In genomic region chr7:13508586-13508985, GRCh38 we compare ENCODE assay signal across 28 cellular contexts.
DNase-seq lines count a peak whose midpoint lies in the region; TF ChIP-seq lines count a peak whose summit lies in the region.
"Had no signal": no experiment of that assay in that cellular context is flagged by ENCODE, and none has a peak within 500 bp of the region (broad histone marks: within the 10 kb centered on the region; RNA-seq: fewer than 3 reads in every experiment).

No MANE protein-coding gene starts in this region.

- DNase-seq in Karpas-422 (no peak), endodermal cell (no peak), neural progenitor cell (ENCODE audit: low spot score) (peak; percentile 26), germinal center (ENCODE audit: low spot score) (no peak), Peyer's patch (no peak), AG20443 (ENCODE audit: low spot score) (no peak)
- DNase-seq: activated CD8-positive, alpha-beta T cell treated with anti-CD3 and anti-CD28 coated beads for 36 hours; activated gamma-delta T cell treated with Interleukin-2 at 50 U/mL for 16 hours; activated T-cell treated with anti-CD3 and anti-CD28 coated beads for 4 hours; adrenal gland; CD4-positive, alpha-beta memory T cell; DMS53; dorsolateral prefrontal cortex; HFFc6; KG1; kidney; NCI-H1048; NCI-H2029 treated with DMSO at 0.1 percent for 48 hours; NCI-H510A treated with DMSO at 0.1 percent for 48 hours; retina; stimulated activated CD4-positive, alpha-beta T cell treated with anti-CD3 and anti-CD28 coated beads, Interleukin-4, amount 100 ng/mL, for 4 hours; stimulated activated naive CD8-positive, alpha-beta T cell treated with anti-CD3 and anti-CD28 coated beads, Interleukin-15, amount 100 ng/mL, for 72 hours; SW 1271 had no signal

- H3K9me3 ChIP-seq in Karpas-422 (ENCODE audit: low read length) (peaks cover 11% of the 10 kb centered on the region), OCI-LY1 (ENCODE audit: low read length) (peaks cover 5% of the 10 kb centered on the region; the same call in 1 of the 2 replicates), endodermal cell (ENCODE audit: control insufficient read depth, low read length) (peaks cover 7% of the 10 kb centered on the region), neural progenitor cell (ENCODE audit: low read depth) (no peaks in the 10 kb centered on the region), Peyer's patch (peaks cover 0 to 3% (median 0%) of the 10 kb centered on the region in 4 donors)
- H3K9me3 ChIP-seq: adrenal gland, gastroesophageal sphincter, tibial nerve had no signal

- peaks cover 12% of the 10 kb centered on the region for H3K36me3 Mint-ChIP-seq in endodermal cell (ENCODE audit: low read depth)
- no peaks in the 10 kb centered on the region for H3K36me3 Mint-ChIP-seq in neural progenitor cell
- H3K36me3 Mint-ChIP-seq: CD4-positive, alpha-beta memory T cell had no signal

- no peak for TF ChIP-seq POLR2A in Peyer's patch (IDR thresholded peaks at IDR 0.05)

- H3K27ac ChIP-seq in Karpas-422 (ENCODE audit: low read length) (0 out of 2 replicates have a peak overlapping the region, but pooled peaks have one; percentile 19), OCI-LY1 (ENCODE audit: low read depth, low read length, poor library complexity, severe bottlenecking) (no peak overlapping the region), endodermal cell (ENCODE audit: low read depth, low read length) (peak overlapping the region; percentile 16), neural progenitor cell (peak overlapping the region; percentile 56), Peyer's patch (no peak overlapping the region)
- H3K27ac ChIP-seq: adrenal gland, cardiac muscle cell, dorsolateral prefrontal cortex, epithelial cell of prostate, gastroesophageal sphincter, tibial nerve had no signal

- TF ChIP-seq CTCF in OCI-LY1 (IDR thresholded peaks at IDR 0.05; ENCODE audit: low read length), result no peak
- no peak for TF ChIP-seq CTCF in endodermal cell (conservative IDR thresholded peaks at IDR 0.05)
- TF ChIP-seq CTCF in neural progenitor cell (IDR thresholded peaks at IDR 0.05), result no peak
- TF ChIP-seq CTCF in Peyer's patch (IDR thresholded peaks at IDR 0.05), result no peak

- H3K27ac Mint-ChIP-seq in endodermal cell (no peak overlapping the region), neural progenitor cell (peak overlapping the region; percentile 93)
- H3K27ac Mint-ChIP-seq: activated CD8-positive, alpha-beta T cell treated with anti-CD3 and anti-CD28 coated beads for 36 hours; CD4-positive, alpha-beta memory T cell; HFFc6; stimulated activated naive CD8-positive, alpha-beta T cell treated with anti-CD3 and anti-CD28 coated beads, Interleukin-15, amount 100 ng/mL, for 72 hours had no signal

- H3K4me3 ChIP-seq in Karpas-422 (ENCODE audit: low read length), result 0 out of 2 replicates have a peak overlapping the region, but pooled peaks have one; percentile 1
- no peak overlapping the region for H3K4me3 ChIP-seq in OCI-LY1 (ENCODE audit: low read depth, low read length, poor library complexity, severe bottlenecking)
- H3K4me3 ChIP-seq in endodermal cell (ENCODE audit: low read length), result no peak overlapping the region
- no peak overlapping the region for H3K4me3 ChIP-seq in neural progenitor cell
- no peak overlapping the region for H3K4me3 ChIP-seq in Peyer's patch
- H3K4me3 ChIP-seq: adrenal gland, cardiac muscle cell, dorsolateral prefrontal cortex, gastroesophageal sphincter, tibial nerve had no signal

- H3K9ac ChIP-seq in Karpas-422 (ENCODE audit: low read length) (peak overlapping the region; percentile 30), OCI-LY1 (ENCODE audit: low read length) (no peak overlapping the region), endodermal cell (ENCODE audit: extremely low read depth, low read length, poor library complexity, severe bottlenecking) (no peak overlapping the region), neural progenitor cell (no peak overlapping the region)

- no peaks in the 10 kb centered on the region for H3K9me2 ChIP-seq in Karpas-422 (replicated peaks; ENCODE audit: insufficient read depth, low read length)
- no peaks in the 10 kb centered on the region for H3K9me2 ChIP-seq in OCI-LY1 (ENCODE audit: low read depth, low read length)

- peak overlapping the region; percentile 51 for H2AFZ ChIP-seq in Karpas-422 (ENCODE audit: low read length)
- peak overlapping the region; percentile 78 for H2AFZ ChIP-seq in OCI-LY1 (ENCODE audit: low read length)
- peak overlapping the region; percentile 23 for H2AFZ ChIP-seq in neural progenitor cell (replicated peaks)

- H3K9me3 Mint-ChIP-seq in endodermal cell (peaks cover 22% of the 10 kb centered on the region), neural progenitor cell (peaks cover 20% of the 10 kb centered on the region)

- H3K4me1 Mint-ChIP-seq in endodermal cell (no peaks in the 10 kb centered on the region), neural progenitor cell (peaks cover 26% of the 10 kb centered on the region)
- H3K4me1 Mint-ChIP-seq: CD4-positive, alpha-beta memory T cell; stimulated activated naive CD8-positive, alpha-beta T cell treated with anti-CD3 and anti-CD28 coated beads, Interleukin-15, amount 100 ng/mL, for 72 hours had no signal

- H4K20me1 ChIP-seq in Karpas-422 (ENCODE audit: insufficient read depth, low read depth, low read length) (no peaks in the 10 kb centered on the region), OCI-LY1 (ENCODE audit: insufficient read depth, low read length) (no peaks in the 10 kb centered on the region), neural progenitor cell (ENCODE audit: low read depth) (no peaks in the 10 kb centered on the region)

- H3K27me3 Mint-ChIP-seq in endodermal cell (ENCODE audit: insufficient read depth) (no peaks in the 10 kb centered on the region), neural progenitor cell (ENCODE audit: insufficient read depth, low read depth) (no peaks in the 10 kb centered on the region)
- H3K27me3 Mint-ChIP-seq: activated CD8-positive, alpha-beta T cell treated with anti-CD3 and anti-CD28 coated beads for 36 hours; stimulated activated naive CD8-positive, alpha-beta T cell treated with anti-CD3 and anti-CD28 coated beads, Interleukin-15, amount 100 ng/mL, for 72 hours had no signal

- peaks cover 4% of the 10 kb centered on the region; the same call in 1 of the 2 replicates for H3K36me3 ChIP-seq in Karpas-422 (ENCODE audit: insufficient read depth, low read length)
- H3K36me3 ChIP-seq in OCI-LY1 (ENCODE audit: insufficient read depth, low read length), result no peaks in the 10 kb centered on the region
- no peaks in the 10 kb centered on the region for H3K36me3 ChIP-seq in endodermal cell (ENCODE audit: control insufficient read depth, insufficient read depth, low read length)
- H3K36me3 ChIP-seq in neural progenitor cell, result peaks cover 9% of the 10 kb centered on the region
- no peaks in the 10 kb centered on the region for H3K36me3 ChIP-seq in Peyer's patch
- H3K36me3 ChIP-seq: adrenal gland, cardiac muscle cell, gastroesophageal sphincter, tibial nerve had no signal

- no peaks in the 10 kb centered on the region for H3K27me3 ChIP-seq in Karpas-422 (ENCODE audit: low read length)
- no peaks in the 10 kb centered on the region for H3K27me3 ChIP-seq in OCI-LY1 (ENCODE audit: insufficient read depth, low read length)
- H3K27me3 ChIP-seq in endodermal cell (ENCODE audit: control insufficient read depth, insufficient read depth, low read length, poor library complexity, severe bottlenecking), result no peaks in the 10 kb centered on the region
- H3K27me3 ChIP-seq in neural progenitor cell, result no peaks in the 10 kb centered on the region
- H3K27me3 ChIP-seq in Peyer's patch, result no peaks in the 10 kb centered on the region
- H3K27me3 ChIP-seq: adrenal gland, cardiac muscle cell, gastroesophageal sphincter, tibial nerve had no signal

- WGBS in endodermal cell (ENCODE audit: insufficient coverage in 1 of 2, insufficient read length in 1 of 2), 2 experiments, result 100% methylated on average over 1 of the region's 1 CpG; no CpG with 5 or more reads in 1 of the 2 experiments

- H3K4me2 ChIP-seq in Karpas-422 (ENCODE audit: low read depth, low read length, poor library complexity, severe bottlenecking) (peak overlapping the region; percentile 60), OCI-LY1 (ENCODE audit: low read length) (no peak overlapping the region), neural progenitor cell (peak overlapping the region; percentile 43)

- peaks cover 28% of the 10 kb centered on the region for H3K4me1 ChIP-seq in Karpas-422 (ENCODE audit: low read length)
- H3K4me1 ChIP-seq in OCI-LY1 (ENCODE audit: insufficient read depth, low read length, severe bottlenecking), result peaks cover 25% of the 10 kb centered on the region
- no peaks in the 10 kb centered on the region for H3K4me1 ChIP-seq in endodermal cell (ENCODE audit: control insufficient read depth, insufficient read depth, low read length)
- peaks cover 33% of the 10 kb centered on the region for H3K4me1 ChIP-seq in neural progenitor cell
- H3K4me1 ChIP-seq in Peyer's patch, result no peaks in the 10 kb centered on the region
- H3K4me1 ChIP-seq: adrenal gland, tibial nerve had no signal

- H3F3A ChIP-seq in OCI-LY1 (ENCODE audit: insufficient read depth, low read length) (no peaks in the 10 kb centered on the region), neural progenitor cell (ENCODE audit: low read depth) (peaks cover 6% of the 10 kb centered on the region)

- no peak overlapping the region for H3K4me3 Mint-ChIP-seq in endodermal cell
- H3K4me3 Mint-ChIP-seq in neural progenitor cell, result no peak overlapping the region
- H3K4me3 Mint-ChIP-seq: activated CD8-positive, alpha-beta T cell treated with anti-CD3 and anti-CD28 coated beads for 36 hours; CD4-positive, alpha-beta memory T cell; HFFc6; stimulated activated naive CD8-positive, alpha-beta T cell treated with anti-CD3 and anti-CD28 coated beads, Interleukin-15, amount 100 ng/mL, for 72 hours had no signal

- no peaks in the 10 kb centered on the region for H3K79me2 ChIP-seq in Karpas-422 (ENCODE audit: low read length)
- H3K79me2 ChIP-seq in OCI-LY1 (ENCODE audit: insufficient read depth, low read length), result no peaks in the 10 kb centered on the region
- no peaks in the 10 kb centered on the region for H3K79me2 ChIP-seq in neural progenitor cell (ENCODE audit: low read depth)

Comparison
In these comparisons a context has a peak if more than half of its experiments do, and no peak if none do; other contexts are left out.
1. H2AFZ ChIP-seq: peak in every context shown above with its lines; median percentile 78 in OCI-LY1; 51 in Karpas-422; 23 in neural progenitor cell.
2. H3K27ac ChIP-seq: peak in Karpas-422 (single experiment), endodermal cell (single experiment) and neural progenitor cell (single experiment); none in OCI-LY1 (single experiment) and Peyer's patch (0 of 4).